Comparison of ENCODE assay signal across 1 cellular context in genomic region chr19:2132731-2133490, GRCh38.
TF ChIP-seq lines count a peak whose summit lies in the region.

No MANE protein-coding gene starts in this region.

TF ChIP-seq in WTC11, 78 proteins besides CTCF, POLR2A, EP300 and RAD21 (continued from another document):
- TF ChIP-seq, protein P1, sequence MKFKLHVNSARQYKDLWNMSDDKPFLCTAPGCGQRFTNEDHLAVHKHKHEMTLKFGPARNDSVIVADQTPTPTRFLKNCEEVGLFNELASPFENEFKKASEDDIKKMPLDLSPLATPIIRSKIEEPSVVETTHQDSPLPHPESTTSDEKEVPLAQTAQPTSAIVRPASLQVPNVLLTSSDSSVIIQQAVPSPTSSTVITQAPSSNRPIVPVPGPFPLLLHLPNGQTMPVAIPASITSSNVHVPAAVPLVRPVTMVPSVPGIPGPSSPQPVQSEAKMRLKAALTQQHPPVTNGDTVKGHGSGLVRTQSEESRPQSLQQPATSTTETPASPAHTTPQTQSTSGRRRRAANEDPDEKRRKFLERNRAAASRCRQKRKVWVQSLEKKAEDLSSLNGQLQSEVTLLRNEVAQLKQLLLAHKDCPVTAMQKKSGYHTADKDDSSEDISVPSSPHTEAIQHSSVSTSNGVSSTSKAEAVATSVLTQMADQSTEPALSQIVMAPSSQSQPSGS (CRISPR knock-in tag; IDR thresholded peaks at IDR 0.05; ENCODE audit: borderline replicate concordance, low read depth) = no peak
- TF ChIP-seq MXD4 (CRISPR knock-in tag; IDR thresholded peaks at IDR 0.05; ENCODE audit: borderline replicate concordance) = no peak
- no peak for TF ChIP-seq SMAD3 (CRISPR knock-in tag; IDR thresholded peaks at IDR 0.05; ENCODE audit: borderline replicate concordance)
- TF ChIP-seq OVOL2 (CRISPR knock-in tag; IDR thresholded peaks at IDR 0.05; ENCODE audit: borderline replicate concordance) = no peak
- TF ChIP-seq ZNF512 (CRISPR knock-in tag; IDR thresholded peaks at IDR 0.05; ENCODE audit: borderline replicate concordance) = no peak
